13 cellular contexts compared by ENCODE assay signal in the genomic region with DNA sequence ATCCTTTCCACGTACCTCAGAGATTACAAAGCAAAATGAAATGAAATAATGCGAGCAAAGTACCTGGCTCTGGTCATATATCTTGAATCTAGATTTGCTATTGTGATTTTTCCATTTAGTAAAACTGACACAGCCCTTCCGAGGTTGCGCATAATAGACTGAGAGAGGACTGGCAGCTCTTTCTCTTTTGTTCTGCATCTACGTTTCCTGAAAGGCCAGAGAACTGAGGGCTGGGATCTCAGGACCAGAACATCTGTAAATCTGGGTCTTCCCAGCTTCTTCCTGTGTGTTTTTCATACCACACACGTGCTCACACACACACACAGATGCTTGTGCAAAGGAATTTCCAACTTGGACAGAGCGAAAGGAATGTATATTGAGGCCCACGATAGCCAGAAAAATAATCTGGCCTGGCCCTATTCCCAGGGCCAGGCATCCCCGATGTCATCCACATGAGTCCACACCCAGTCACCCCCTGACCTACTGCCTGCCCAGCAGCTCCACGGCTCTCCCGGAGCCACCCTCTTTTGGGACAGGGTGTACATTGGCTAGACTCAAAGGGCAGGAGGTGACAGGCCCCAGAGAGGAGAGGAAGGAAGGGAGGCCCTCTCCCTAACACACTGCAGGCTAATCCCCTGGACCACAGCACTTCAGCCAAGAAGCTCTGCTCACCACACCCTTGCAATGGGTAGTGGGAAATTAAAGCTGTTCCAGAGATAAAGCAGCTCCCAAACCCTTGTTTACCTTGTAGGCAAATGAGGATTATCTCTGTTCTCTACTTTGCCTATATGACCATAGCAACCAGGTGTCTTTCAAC. TPM values are rescaled to one million over a fixed set of nuclear protein-coding genes. Genes with fewer than 3 reads are reported as not detected.
DNase-seq lines count a peak whose midpoint lies in the region; ATAC-seq, FAIRE-seq and TF ChIP-seq lines count a peak whose summit lies in the region.
"Had no signal": no experiment of that assay in that cellular context is flagged by ENCODE, and none has a peak within 500 bp of the region (broad histone marks: within the 10 kb centered on the region; RNA-seq: fewer than 3 reads in every experiment).

No MANE protein-coding gene starts in this region.

- no peak for FAIRE-seq in GM12892 (lab: Jason Lieb, UNC)
- FAIRE-seq: GM19239 had no signal

- H3K4me2 ChIP-seq in GM23248 (ENCODE audit: unreplicated experiment): no peak overlapping the region

- in situ Hi-C loops in GM23248 (cut with MboI): no loop called here

- no peak overlapping the region for H3K9ac ChIP-seq in GM23248

- H3K27ac ChIP-seq in GM23248 (no peak overlapping the region), adrenal gland (no peak overlapping the region)

- DNase-seq in GM23248 (peak; percentile 8), adrenal gland (peak in 4 of 7 donors; percentile 7 to 50 (median 46)), cardiac septum (ENCODE audit: low spot score) (peak; percentile 78), sciatic nerve (ENCODE audit: low spot score) (no peak), GM12892 (ENCODE audit: insufficient read length) (no peak), RKO (ENCODE audit: low spot score) (no peak), occipital lobe (lab: John Stamatoyannopoulos, UW) (no peak)
- DNase-seq: activated CD4-positive, alpha-beta memory T cell treated with anti-CD3 and anti-CD28 coated beads for 36 hours; effector CD4-positive, alpha-beta T cell; NCI-H69 had no signal

- H3K36me3 ChIP-seq in GM23248 (ENCODE audit: low read depth) (no peaks in the 10 kb centered on the region), adrenal gland (replicated peaks in 1 of 2) (no peaks in the 10 kb centered on the region)

- H2AFZ ChIP-seq in GM23248: no peak overlapping the region

- no peaks in the 10 kb centered on the region for H3K27me3 ChIP-seq in GM23248 (replicated peaks; ENCODE audit: insufficient read depth)
- H3K27me3 ChIP-seq in adrenal gland: no peaks in the 10 kb centered on the region

- H3K9me2 ChIP-seq in GM23248 (ENCODE audit: insufficient read depth): no peaks in the 10 kb centered on the region

- WGBS in GM23248 (ENCODE audit: low coverage in 1 of 2, low lambda C conversion rate in 2 of 2, missing lambda C conversion rate in 2 of 2), 2 experiments: 55 to 59% methylated on average over 11 of the region's 11 CpGs
- WGBS in adrenal gland, 4 donors: 53 to 62% (median 58%) methylated on average over 9 to 11 of the region's 11 CpGs

- no peaks in the 10 kb centered on the region for H3K9me3 ChIP-seq in GM23248 (ENCODE audit: low read depth)
- no peaks in the 10 kb centered on the region for H3K9me3 ChIP-seq in adrenal gland (replicated peaks in 1 of 3)

- H4K20me1 ChIP-seq in GM23248 (ENCODE audit: insufficient read depth): no peaks in the 10 kb centered on the region

- TF ChIP-seq CTCF in adrenal gland (IDR thresholded peaks at IDR 0.05): no peak

- no peak overlapping the region for H3K4me3 ChIP-seq in GM23248
- H3K4me3 ChIP-seq in adrenal gland: no peak overlapping the region

- H3K4me1 ChIP-seq in GM23248 (ENCODE audit: insufficient read depth): no peaks in the 10 kb centered on the region
- no peaks in the 10 kb centered on the region for H3K4me1 ChIP-seq in adrenal gland (replicated peaks in 1 of 2)

- intact Hi-C loops in adrenal gland (cut with DNase I): no loop called here
- intact Hi-C loops in cardiac septum (cut with DNase I): no loop called here
- intact Hi-C loops in sciatic nerve (cut with DNase I): no loop called here

- no peaks in the 10 kb centered on the region for H3K79me2 ChIP-seq in GM23248 (ENCODE audit: insufficient read depth)

- no peak for TF ChIP-seq POLR2A in adrenal gland (IDR thresholded peaks at IDR 0.05)
- no peak for TF ChIP-seq POLR2A in GM12892 (IDR thresholded peaks at IDR 0.05; ENCODE audit: low read depth, low read length)

- ATAC-seq in sciatic nerve: peak; percentile 72
- no peak for ATAC-seq in HG02885 (IDR thresholded peaks at IDR 0.05; ENCODE audit: poor library complexity, unreplicated experiment)
- ATAC-seq: activated naive CD4-positive, alpha-beta T cell treated with anti-CD3 and anti-CD28 coated beads, Interleukin-2, amount 50 U/mL, for 72 hours had no signal

- H3F3A ChIP-seq in GM23248 (ENCODE audit: insufficient read depth): no peaks in the 10 kb centered on the region

RNA-seq across cellular contexts. Expression of a gene that starts 41.8 kb away (rescaled TPM):
- 37.2 and 41.6 TPM in 2 replicates for total RNA-seq in GM23248 (2014; rRNA removed; shearing (Covaris generic))
- 30.3 and 32.3 TPM in 2 replicates for polyA plus RNA-seq in GM23248 (2016; fragmentation: Nextera tagmentation; extraction: Ambion mirVana)
- total RNA-seq in adrenal gland: 10 to 100 TPM; 18.3 to 37.3 (median 31.6) TPM
- 10 to 100 TPM; 37.7 to 58.2 (median 52.8) TPM for polyA plus RNA-seq in adrenal gland
- total RNA-seq in cardiac septum: 22.0 TPM
- total RNA-seq in sciatic nerve: 37.0 TPM
- polyA plus RNA-seq in GM12892 (2012; ENCODE audit: missing spikeins): 51.6 TPM
- 67.1 TPM for total RNA-seq in occipital lobe

Comparison
In these comparisons a context has a peak if more than half of its experiments do, and no peak if none do; other contexts are left out.
1. DNase-seq: peak in GM23248 (single experiment), adrenal gland (4 of 7) and cardiac septum (single experiment); none in sciatic nerve (single experiment), GM12892 (single experiment), RKO (single experiment) and occipital lobe (single experiment).